In the genomic region with DNA sequence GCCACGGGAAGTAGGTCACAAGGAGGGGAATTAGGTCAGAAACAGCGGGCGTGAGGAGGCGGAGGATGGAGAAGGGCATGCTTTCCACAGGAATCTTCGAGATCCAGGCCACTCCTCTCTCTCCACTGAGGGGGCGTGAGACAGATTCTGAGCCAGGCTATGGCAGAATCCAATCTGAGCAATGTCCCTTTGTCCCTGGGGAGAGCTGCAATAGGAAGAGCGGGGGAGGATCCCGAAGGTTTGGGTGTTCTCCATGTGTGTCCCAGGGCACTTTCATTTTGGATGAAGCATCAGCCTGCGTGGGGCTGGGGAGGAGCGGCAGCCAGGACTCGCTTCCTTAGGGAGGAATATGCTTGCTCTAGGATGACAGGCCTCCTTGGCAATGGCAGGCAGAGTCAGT, we compare ENCODE assay signal across 13 cellular contexts.
DNase-seq lines count a peak whose midpoint lies in the region; TF ChIP-seq lines count a peak whose summit lies in the region.
"Had no signal": no experiment of that assay in that cellular context is flagged by ENCODE, and none has a peak within 500 bp of the region (broad histone marks: within the 10 kb centered on the region; RNA-seq: fewer than 3 reads in every experiment).

No MANE protein-coding gene starts in this region.

- WGBS in transverse colon (ENCODE audit: low coverage in 1 of 2), 2 donors: 20 to 63% methylated on average over 1 to 11 of the region's 11 CpGs

- H3K27me3 ChIP-seq in transverse colon: no peaks in the 10 kb centered on the region

- CTCF ChIA-PET in activated CD4-positive, alpha-beta T cell treated with anti-CD3 and anti-CD28 coated beads, Interleukin-2, amount 10 ng/mL, durations not matched to agents 7 days and 5 days (lab: Charles Lee): interaction anchor here (1.0 kb wide), 1 partner anchor 12 kb away, joined by 3 read pairs; no protein-coding TSS in a partner anchor

- no peak overlapping the region for H3K27ac Mint-ChIP-seq in activated CD4-positive, alpha-beta T cell treated with anti-CD3 and anti-CD28 coated beads, Interleukin-2, amount 10 ng/mL, durations not matched to agents 7 days and 5 days
- H3K27ac Mint-ChIP-seq: activated CD8-positive, alpha-beta T cell treated with anti-CD3 and anti-CD28 coated beads, Interleukin-2, amount 10 ng/mL, durations not matched to agents 7 days and 5 days had no signal

- intact Hi-C loops in transverse colon (cut with DNase I; ENCODE audit: low total_unique reads): no loop called here

- H3K4me3 Mint-ChIP-seq in activated CD4-positive, alpha-beta T cell treated with anti-CD3 and anti-CD28 coated beads, Interleukin-2, amount 10 ng/mL, durations not matched to agents 7 days and 5 days: no peak overlapping the region
- H3K4me3 Mint-ChIP-seq: activated CD8-positive, alpha-beta T cell treated with anti-CD3 and anti-CD28 coated beads, Interleukin-2, amount 10 ng/mL, durations not matched to agents 7 days and 5 days had no signal

- no peaks in the 10 kb centered on the region for H3K4me1 Mint-ChIP-seq in activated CD4-positive, alpha-beta T cell treated with anti-CD3 and anti-CD28 coated beads, Interleukin-2, amount 10 ng/mL, durations not matched to agents 7 days and 5 days

- peaks cover 0 to 18% (median 6%) of the 10 kb centered on the region in 4 donors for H3K4me1 ChIP-seq in transverse colon

- TF ChIP-seq EP300 in transverse colon (IDR thresholded peaks at IDR 0.05; ENCODE audit: low read depth): no peak

- peak overlapping the region; percentile 37 to 65 (median 48) for H3K27ac ChIP-seq in transverse colon

- in situ Hi-C loops in transverse colon (cut with MboI; ENCODE audit: low pct_ligation_motif_present in 1 of 4, low pct_unique_long_range_greater_than_20kb in 1 of 4, low sequenced_read_pairs in 3 of 4): no loop called here

- no peak for TF ChIP-seq CTCF in fibroblast of pulmonary artery (IDR thresholded peaks at IDR 0.05; ENCODE audit: low read length, missing control alignments)
- no peak for TF ChIP-seq CTCF in transverse colon (IDR thresholded peaks at IDR 0.05)

- POLR2A ChIA-PET in activated CD4-positive, alpha-beta T cell treated with anti-CD3 and anti-CD28 coated beads, Interleukin-2, amount 10 ng/mL, durations not matched to agents 7 days and 5 days (lab: Charles Lee): no interaction called here

- H3K9me3 ChIP-seq in transverse colon: no peaks in the 10 kb centered on the region
- H3K9me3 ChIP-seq: SK-N-SH had no signal

- no peaks in the 10 kb centered on the region for H3K9me3 Mint-ChIP-seq in activated CD4-positive, alpha-beta T cell treated with anti-CD3 and anti-CD28 coated beads, Interleukin-2, amount 10 ng/mL, durations not matched to agents 7 days and 5 days

- TF ChIP-seq POLR2A in transverse colon (IDR thresholded peaks at IDR 0.05): no peak

- H3K4me3 ChIP-seq in fibroblast of pulmonary artery (replicated peaks; ENCODE audit: low read depth, low read length) (no peak overlapping the region), transverse colon (no peak overlapping the region)

- H3K27me3 Mint-ChIP-seq in activated CD4-positive, alpha-beta T cell treated with anti-CD3 and anti-CD28 coated beads, Interleukin-2, amount 10 ng/mL, durations not matched to agents 7 days and 5 days: no peaks in the 10 kb centered on the region

- no peaks in the 10 kb centered on the region for H3K36me3 ChIP-seq in transverse colon

- DNase-seq in LHCN-M2 (ENCODE audit: low read depth) (peak; percentile 45), fibroblast of pulmonary artery (ENCODE audit: low read depth) (peak; percentile 88), mesenteric fat pad (ENCODE audit: low spot score) (peak; percentile 89), transverse colon (peak; percentile 27), kidney glomerular epithelial cell (lab: John Stamatoyannopoulos, UW) (no peak)
- DNase-seq in stimulated activated CD4-positive, alpha-beta T cell treated with anti-CD3 and anti-CD28 coated beads, Interleukin-12 subunit alpha, Interleukin-12 subunit beta, amount 100 ng/mL, for 4 hours: no peak
- no peak for DNase-seq in stimulated activated CD4-positive, alpha-beta T cell treated with anti-CD3 and anti-CD28 coated beads, Interleukin-4, amount 100 ng/mL, for 1 hour
- DNase-seq in activated CD4-positive, alpha-beta T cell treated with anti-CD3 and anti-CD28 coated beads, Interleukin-2, amount 10 ng/mL, durations not matched to agents 7 days and 5 days: no peak
- DNase-seq: activated CD8-positive, alpha-beta T cell treated with anti-CD3 and anti-CD28 coated beads, Interleukin-2, amount 10 ng/mL, durations not matched to agents 7 days and 5 days; DMS153; Kasumi-1; NCI-H524; SK-N-SH had no signal

- no peaks in the 10 kb centered on the region for H3K36me3 Mint-ChIP-seq in activated CD4-positive, alpha-beta T cell treated with anti-CD3 and anti-CD28 coated beads, Interleukin-2, amount 10 ng/mL, durations not matched to agents 7 days and 5 days (ENCODE audit: low read depth)

Comparison
In these comparisons a context has a peak if more than half of its experiments do, and no peak if none do; other contexts are left out.
1. DNase-seq: peak in LHCN-M2 (single experiment), fibroblast of pulmonary artery (single experiment), mesenteric fat pad (single experiment) and transverse colon (single experiment); none in kidney glomerular epithelial cell (single experiment), stimulated activated CD4-positive, alpha-beta T cell treated with anti-CD3 and anti-CD28 coated beads, Interleukin-12 subunit alpha, Interleukin-12 subunit beta, amount 100 ng/mL, for 4 hours (single experiment), stimulated activated CD4-positive, alpha-beta T cell treated with anti-CD3 and anti-CD28 coated beads, Interleukin-4, amount 100 ng/mL, for 1 hour (single experiment) and activated CD4-positive, alpha-beta T cell treated with anti-CD3 and anti-CD28 coated beads, Interleukin-2, amount 10 ng/mL, durations not matched to agents 7 days and 5 days (single experiment).